In the genomic region with DNA sequence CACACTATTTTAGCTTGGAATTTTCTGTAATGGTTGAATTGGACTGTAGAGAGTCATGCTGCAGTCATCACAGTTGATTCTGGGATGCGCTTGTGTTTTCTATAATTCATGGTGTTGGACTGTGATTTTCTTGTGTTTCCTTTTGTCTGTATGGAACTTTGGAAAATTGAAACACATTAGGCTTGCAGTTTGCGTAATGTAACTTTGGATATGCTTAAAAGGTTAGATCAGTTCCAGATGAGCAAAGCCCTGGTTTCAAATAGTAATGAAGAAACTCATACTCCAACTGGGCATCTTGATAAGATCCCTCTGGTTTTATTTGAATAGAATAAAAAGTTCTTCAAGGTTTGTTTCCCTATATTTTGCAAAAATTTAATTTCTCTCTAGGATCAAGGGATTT, we compare ENCODE assay signal across 16 cellular contexts.
DNase-seq lines count a peak whose midpoint lies in the region; ATAC-seq and TF ChIP-seq lines count a peak whose summit lies in the region.
"Had no signal": no experiment of that assay in that cellular context is flagged by ENCODE, and none has a peak within 500 bp of the region (broad histone marks: within the 10 kb centered on the region; RNA-seq: fewer than 3 reads in every experiment).

No MANE protein-coding gene starts in this region.

- H3K9me3 ChIP-seq in adipocyte (ENCODE audit: control insufficient read depth, low read length) (no peaks in the 10 kb centered on the region), aorta (ENCODE audit: control insufficient read depth, low read length) (no peaks in the 10 kb centered on the region), WERI-Rb-1 (ENCODE audit: severe bottlenecking) (no peaks in the 10 kb centered on the region), MM.1S (replicated peaks; ENCODE audit: insufficient read depth, low read length) (no peaks in the 10 kb centered on the region)
- H3K9me3 ChIP-seq: BLaER1, Caco-2 had no signal

- DNase-seq in AG10803 (ENCODE audit: low read depth) (peak; percentile 13), adipocyte (ENCODE audit: low read depth) (peak; percentile 65), fibroblast of peridontal ligament (ENCODE audit: extremely low read depth) (peak; percentile 66), aorta (no peak), NCI-H82 (lab: John Stamatoyannopoulos, UW) (no peak), WERI-Rb-1 (no peak), MM.1S (no peak)
- DNase-seq: ACHN; AML-193; Caco-2; CD8-positive, alpha-beta memory T cell; DND-41; GDM1 had no signal

- H3K4me2 ChIP-seq in MM.1S (ENCODE audit: low read depth, low read length), result no peak overlapping the region
- H3K4me2 ChIP-seq: BLaER1 had no signal

- H4K20me1 ChIP-seq in MM.1S (ENCODE audit: insufficient read depth, low read length), result no peaks in the 10 kb centered on the region
- H4K20me1 ChIP-seq: BLaER1 had no signal

- WGBS in aorta, 2 donors, result 86 to 91% methylated on average over 2 of the region's 2 CpGs

- H3K9me2 ChIP-seq in MM.1S (replicated peaks; ENCODE audit: insufficient read depth, low read length), result no peaks in the 10 kb centered on the region

- TF ChIP-seq CTCF in AG10803 (conservative IDR thresholded peaks at IDR 0.05; ENCODE audit: low read length) (no peak), WERI-Rb-1 (IDR thresholded peaks at IDR 0.05; ENCODE audit: low read depth, low read length) (no peak), MM.1S (IDR thresholded peaks at IDR 0.05; ENCODE audit: low read length) (no peak)

- H3K4me1 ChIP-seq in adipocyte (ENCODE audit: control insufficient read depth, insufficient read depth, low read length) (no peaks in the 10 kb centered on the region), aorta (ENCODE audit: control insufficient read depth in 1 of 2, insufficient read depth in 2 of 2, low read length in 2 of 2) (no peaks in the 10 kb centered on the region), MM.1S (ENCODE audit: low read length) (no peaks in the 10 kb centered on the region)
- H3K4me1 ChIP-seq: BLaER1 had no signal

- peak; percentile 36 for ATAC-seq in aorta (ENCODE audit: low FRiP score)
- ATAC-seq: HCT116 had no signal

- intact Hi-C loops in aorta (cut with DNase I), result no loop called here

- H3K4me3 ChIP-seq in AG10803 (ENCODE audit: low read length), result no peak overlapping the region
- no peak overlapping the region for H3K4me3 ChIP-seq in adipocyte (ENCODE audit: low read length)
- H3K4me3 ChIP-seq in aorta (ENCODE audit: low read length in 2 of 2), result no peak overlapping the region
- H3K4me3 ChIP-seq in WERI-Rb-1 (ENCODE audit: low read depth, low read length), result no peak overlapping the region
- H3K4me3 ChIP-seq in MM.1S (ENCODE audit: low read length), result no peak overlapping the region
- H3K4me3 ChIP-seq: BLaER1 had no signal

- H3K9ac ChIP-seq in adipocyte (ENCODE audit: low read length), result no peak overlapping the region
- H3K9ac ChIP-seq in MM.1S (ENCODE audit: low read length), result no peak overlapping the region
- H3K9ac ChIP-seq: BLaER1 had no signal

- H3K27ac ChIP-seq in aorta (ENCODE audit: low read depth in 1 of 2, low read length in 2 of 2), result no peak overlapping the region
- H3K27ac ChIP-seq in WERI-Rb-1, result no peak overlapping the region
- H3K27ac ChIP-seq in MM.1S (ENCODE audit: low read length), result no peak overlapping the region
- H3K27ac ChIP-seq: BLaER1, HL-60 had no signal

- no peak overlapping the region for H2AFZ ChIP-seq in MM.1S (ENCODE audit: low read length)

- H3K36me3 ChIP-seq in adipocyte (ENCODE audit: control insufficient read depth, insufficient read depth, low read length, severe bottlenecking), result no peaks in the 10 kb centered on the region
- no peaks in the 10 kb centered on the region for H3K36me3 ChIP-seq in aorta (ENCODE audit: control insufficient read depth in 1 of 2, insufficient read depth in 2 of 2, low read length in 1 of 2)
- no peaks in the 10 kb centered on the region for H3K36me3 ChIP-seq in WERI-Rb-1
- H3K36me3 ChIP-seq in MM.1S (replicated peaks; ENCODE audit: insufficient read depth, low read length), result no peaks in the 10 kb centered on the region
- H3K36me3 ChIP-seq: BLaER1 had no signal

- H3K27me3 ChIP-seq in adipocyte (replicated peaks; ENCODE audit: control insufficient read depth, insufficient read depth, low read length) (no peaks in the 10 kb centered on the region), aorta (ENCODE audit: control insufficient read depth in 1 of 2, insufficient read depth in 2 of 2, low read length in 1 of 2) (no peaks in the 10 kb centered on the region), WERI-Rb-1 (ENCODE audit: insufficient read depth, low read depth, severe bottlenecking) (no peaks in the 10 kb centered on the region), MM.1S (replicated peaks; ENCODE audit: insufficient read depth, low read length) (no peaks in the 10 kb centered on the region)
- H3K27me3 ChIP-seq: BLaER1 had no signal

- no peaks in the 10 kb centered on the region for H3F3A ChIP-seq in MM.1S (ENCODE audit: insufficient read depth, low read length)

- H3K79me2 ChIP-seq in MM.1S (ENCODE audit: low read length), result no peaks in the 10 kb centered on the region

Comparison
In these comparisons a context has a peak if more than half of its experiments do, and no peak if none do; other contexts are left out.
1. DNase-seq: peak in AG10803 (single experiment), adipocyte (single experiment) and fibroblast of peridontal ligament (single experiment); none in aorta (0 of 2), NCI-H82 (single experiment), WERI-Rb-1 (single experiment) and MM.1S (single experiment).